In genomic region chr1:32886012-32886827, GRCh38 we compare ENCODE assay signal across 8 cellular contexts. TPM values are rescaled to one million over a fixed set of nuclear protein-coding genes. Genes with fewer than 3 reads are reported as not detected.
DNase-seq lines count a peak whose midpoint lies in the region; ATAC-seq and TF ChIP-seq lines count a peak whose summit lies in the region.

HPCA (plus strand) TSS chr1:32886491; CDS start chr1:32888899, 2,408 bp downstream.

- DNase-seq in AG08396 (ENCODE audit: low spot score), result peak; percentile 90
- DNase-seq in GM23338 (ENCODE audit: low spot score), result peak; percentile 93
- peak; percentile 56 to 74 for DNase-seq in SJSA1 (ENCODE audit: low read depth in 1 of 2, low spot score in 2 of 2)
- DNase-seq in dermis blood vessel endothelial cell, result peak; percentile 78
- DNase-seq in lung microvascular endothelial cell (ENCODE audit: low read depth in 2 of 2), result peak; percentile 63 to 77
- no peak for DNase-seq in HPDE6-E6E7 (ENCODE audit: extremely low spot score)

- peaks cover 50% of the 10 kb centered on the region for H3K27me3 ChIP-seq in GM23338 (ENCODE audit: insufficient read depth)
- peaks cover 29% of the 10 kb centered on the region for H3K27me3 ChIP-seq in SJSA1 (replicated peaks)

- no peak within 1 kb of the TSS; the same call in 1 of the 2 replicates for H2AFZ ChIP-seq in GM23338

- peak; percentile 71 to 91 for TF ChIP-seq CTCF in GM23338 (conservative IDR thresholded peaks at IDR 0.05; ENCODE audit: low read depth in 2 of 2)

- H3K4me3 ChIP-seq in GM23338, result peak within 1 kb of the TSS; percentile 52
- no peak within 1 kb of the TSS for H3K4me3 ChIP-seq in SJSA1

- no peaks in the 10 kb centered on the region for H3F3A ChIP-seq in GM23338 (replicated peaks; ENCODE audit: low read depth)

- H3K4me1 ChIP-seq in GM23338 (ENCODE audit: insufficient read depth) (peaks cover 15% of the 10 kb centered on the region), SJSA1 (replicated peaks) (peaks cover 11% of the 10 kb centered on the region)

- H3K36me3 ChIP-seq in GM23338 (ENCODE audit: insufficient read depth) (no peaks in the 10 kb centered on the region), SJSA1 (no peaks in the 10 kb centered on the region)

- peak within 1 kb of the TSS; percentile 59 for H3K4me3 Mint-ChIP-seq in GM23338

- peaks cover 18% of the 10 kb centered on the region for H3K4me1 Mint-ChIP-seq in GM23338

- peak within 1 kb of the TSS; percentile 74 for H3K4me2 ChIP-seq in GM23338

- H3K9me3 ChIP-seq in SJSA1 (replicated peaks), result no peaks in the 10 kb centered on the region

- peaks cover 31% of the 10 kb centered on the region for H3K27me3 Mint-ChIP-seq in GM23338 (ENCODE audit: insufficient read depth, low read depth, poor library complexity)

- H3K27ac ChIP-seq in GM23338 (ENCODE audit: low read depth) (no peak within 1 kb of the TSS), SJSA1 (no peak within 1 kb of the TSS)

- no peaks in the 10 kb centered on the region for H3K9me2 ChIP-seq in GM23338 (ENCODE audit: insufficient read depth)

- no peaks in the 10 kb centered on the region for H3K79me2 ChIP-seq in GM23338 (replicated peaks; ENCODE audit: insufficient read depth)

- no peaks in the 10 kb centered on the region for H3K9me3 Mint-ChIP-seq in GM23338

- H3K27ac Mint-ChIP-seq in GM23338, result no peak within 1 kb of the TSS

- H4K20me1 ChIP-seq in GM23338 (replicated peaks; ENCODE audit: insufficient read depth), result peaks cover 6% of the 10 kb centered on the region

- ATAC-seq in GM23338 (peak; percentile 91), HG02763 (IDR thresholded peaks at IDR 0.05; ENCODE audit: unreplicated experiment) (no peak), GM19324 (IDR thresholded peaks at IDR 0.05; ENCODE audit: low FRiP score, unreplicated experiment) (no peak)

- H3K36me3 Mint-ChIP-seq in GM23338 (ENCODE audit: low read depth), result no peaks in the 10 kb centered on the region; the same call in 2 of the 3 replicates

TF ChIP-seq in GM23338, 12 proteins besides CTCF, POLR2A, EP300 and RAD21:
- TF ChIP-seq REST (IDR thresholded peaks at IDR 0.05; ENCODE audit: unreplicated experiment) (peak; percentile 98), CREB1 (CRISPR knock-in tag; IDR thresholded peaks at IDR 0.05; ENCODE audit: low read depth) (peak; percentile 76), ZNF331 (CRISPR knock-in tag; IDR thresholded peaks at IDR 0.05; ENCODE audit: low read depth) (peak; percentile 55), ZNF114 (CRISPR knock-in tag; IDR thresholded peaks at IDR 0.05) (peak; percentile 91; the same call in 1 of the 2 replicates), NANOG (IDR thresholded peaks at IDR 0.05; ENCODE audit: borderline replicate concordance) (no peak), ZNF462 (CRISPR knock-in tag; IDR thresholded peaks at IDR 0.05) (peak; percentile 62; the same call in 1 of the 2 replicates), JUNB (IDR thresholded peaks at IDR 0.05; ENCODE audit: unreplicated experiment) (no peak), ETS1 (IDR thresholded peaks at IDR 0.05) (0 out of 2 replicates have a peak, but pooled peaks have one; percentile 32)

RNA-seq across cellular contexts. Expression of gene HPCA, which starts in this region (rescaled TPM):
- 0.35 and 0.62 TPM in 2 replicates for total RNA-seq in GM23338 (2014; rRNA removed; shearing (Covaris generic))
- 0.82 and 1.4 TPM in 2 replicates for polyA plus RNA-seq in GM23338 (2016; fragmentation: Nextera tagmentation; extraction: Ambion mirVana)
- not detected in 2 replicates for total RNA-seq in SJSA1 (2014; rRNA removed; shearing (Covaris generic))
- 0.05 TPM in 1 of 2 replicates, not detected in the other for total RNA-seq in dermis blood vessel endothelial cell
- not detected in 2 replicates for total RNA-seq in lung microvascular endothelial cell

Comparison
In these comparisons a context has a peak if more than half of its experiments do, and no peak if none do; other contexts are left out.
1. Peak in DNase-seq in SJSA1; RNA of the gene not detected or under 1 TPM.
2. Peak in DNase-seq in dermis blood vessel endothelial cell; RNA of the gene not detected or under 1 TPM.
3. Peak in DNase-seq in lung microvascular endothelial cell; RNA of the gene not detected or under 1 TPM.